14 cellular contexts compared by ENCODE assay signal in the genomic region with DNA sequence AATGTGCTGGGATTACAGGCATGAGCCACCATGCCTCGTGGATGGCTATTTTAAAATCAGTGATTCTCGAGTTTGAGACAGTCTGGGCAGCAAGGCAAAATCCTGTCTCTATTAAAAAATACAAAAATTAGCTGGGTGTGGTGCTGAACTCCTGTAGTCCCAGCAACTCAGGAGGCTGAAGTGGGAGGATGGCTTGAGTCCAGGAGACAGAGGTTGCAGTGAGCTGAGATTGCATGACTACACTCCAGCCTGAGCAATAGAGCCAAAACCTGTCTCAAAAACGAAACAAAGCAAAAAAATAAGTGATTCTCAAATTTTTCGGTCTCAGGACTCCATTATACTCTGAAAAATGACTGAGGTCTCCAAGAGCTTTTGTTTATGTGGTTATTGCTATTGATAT.
"Had no signal": no experiment of that assay in that cellular context is flagged by ENCODE, and none has a peak within 500 bp of the region (broad histone marks: within the 10 kb centered on the region; RNA-seq: fewer than 3 reads in every experiment).

No MANE protein-coding gene starts in this region.

- H3K4me1 ChIP-seq: pancreas, stomach had no signal

- FAIRE-seq: islet of Langerhans, pancreas had no signal

- H3K9me3 ChIP-seq: pancreas, stomach, tibial nerve had no signal

- DNase-seq: activated CD8-positive, alpha-beta memory T cell treated with anti-CD3 and anti-CD28 coated beads, Interleukin-2, amount 50 U/mL, for 48 hours; activated CD8-positive, alpha-beta T cell treated with anti-CD3 and anti-CD28 coated beads for 36 hours; activated naive CD4-positive, alpha-beta T cell; central memory CD4-positive, alpha-beta T cell; cortex of kidney; effector memory CD8-positive, alpha-beta T cell; pancreas; stimulated activated CD4-positive, alpha-beta T cell treated with anti-CD3 and anti-CD28 coated beads, Interleukin-4, amount 100 ng/mL, for 4 hours; stomach; T-cell; T1000 had no signal

- H3K27me3 ChIP-seq: pancreas, stomach, tibial nerve had no signal

- H3K4me3 ChIP-seq: pancreas, stomach, tibial nerve had no signal

- H3K36me3 ChIP-seq: pancreas, stomach, tibial nerve had no signal

- H3K27ac ChIP-seq: pancreas, stomach, tibial nerve, VCaP had no signal
